Comparison of ENCODE assay signal across 8 cellular contexts in genomic region chr3:192917258-192917507, GRCh38. TPM values are rescaled to one million over a fixed set of nuclear protein-coding genes. Genes with fewer than 3 reads are reported as not detected.
A peak's percentile ranks its signal among the peaks of the same experiment; 100 is the strongest.
DNase-seq lines count a peak whose midpoint lies in the region; ATAC-seq and TF ChIP-seq lines count a peak whose summit lies in the region.

No MANE protein-coding gene starts in this region.

- BruUV-seq in PC-9 (replicated peaks; lab: Mats Ljungman, UMichigan), result TSS peak; percentile 38

- H3K4me1 Mint-ChIP-seq in dendritic cell treated with granulocyte-macrophage colony-stimulating factor and Interleukin-4, amounts not matched to agents 40 ng/mL and 50 ng/mL, for 4 days (ENCODE audit: low read depth), result peaks cover 46% of the 10 kb centered on the region
- peaks cover 0 to 9% of the 10 kb centered on the region in 2 donors for H3K4me1 Mint-ChIP-seq in natural killer cell treated with Interleukin-12 subunit alpha and Interleukin-12 subunit beta and Interleukin-15 and Interleukin-18, amount 100 ng/mL, for 72 hours (ENCODE audit: low read depth in 2 of 2)

- no peaks in the 10 kb centered on the region for H3K9me3 ChIP-seq in PC-9 (ENCODE audit: insufficient read depth, low read depth)

- intact Hi-C loops in PC-9 (cut with micrococcal nuclease; ENCODE audit: unreplicated experiment), result loop anchor here (1.0 to 5.0 kb wide), 3 partner anchors 38 to 675 kb away; partner anchors contain the start of gene OPA1
- intact Hi-C loops in dendritic cell treated with granulocyte-macrophage colony-stimulating factor and Interleukin-4, amounts not matched to agents 40 ng/mL and 50 ng/mL, for 4 days (cut with micrococcal nuclease), result loop anchor here (2.0 to 10.0 kb wide), 5 partner anchors 40 to 678 kb away; partner anchors contain the start of gene OPA1

- peak overlapping the region; percentile 85 for H2AFZ ChIP-seq in PC-9

- ATAC-seq in GM21360 (IDR thresholded peaks at IDR 0.05; ENCODE audit: unreplicated experiment) (peak; percentile 18), GM19452 (IDR thresholded peaks at IDR 0.05; ENCODE audit: unreplicated experiment) (no peak)
- ATAC-seq in natural killer cell treated with Interleukin-12 subunit alpha and Interleukin-12 subunit beta and Interleukin-15 and Interleukin-18, amount 100 ng/mL, for 72 hours, result peak in 1 of 2 donors; percentile 16

- peaks cover 15% of the 10 kb centered on the region; the same call in 1 of the 2 replicates for H3F3A ChIP-seq in PC-9 (ENCODE audit: insufficient read depth, low read depth)

- no peak for TF ChIP-seq CTCF in AG04449 (IDR thresholded peaks at IDR 0.05; ENCODE audit: insufficient read depth, low read length, missing control alignments)
- no peak for TF ChIP-seq CTCF in PC-9 (conservative IDR thresholded peaks at IDR 0.05)

- H3K9me3 Mint-ChIP-seq in dendritic cell treated with granulocyte-macrophage colony-stimulating factor and Interleukin-4, amounts not matched to agents 40 ng/mL and 50 ng/mL, for 4 days, result no peaks in the 10 kb centered on the region
- no peaks in the 10 kb centered on the region for H3K9me3 Mint-ChIP-seq in natural killer cell treated with Interleukin-12 subunit alpha and Interleukin-12 subunit beta and Interleukin-15 and Interleukin-18, amount 100 ng/mL, for 72 hours

- peaks cover 23% of the 10 kb centered on the region for H3K36me3 Mint-ChIP-seq in dendritic cell treated with granulocyte-macrophage colony-stimulating factor and Interleukin-4, amounts not matched to agents 40 ng/mL and 50 ng/mL, for 4 days (ENCODE audit: low read depth)
- no peaks in the 10 kb centered on the region for H3K36me3 Mint-ChIP-seq in natural killer cell treated with Interleukin-12 subunit alpha and Interleukin-12 subunit beta and Interleukin-15 and Interleukin-18, amount 100 ng/mL, for 72 hours

- peaks cover 28% of the 10 kb centered on the region for H3K27me3 Mint-ChIP-seq in dendritic cell treated with granulocyte-macrophage colony-stimulating factor and Interleukin-4, amounts not matched to agents 40 ng/mL and 50 ng/mL, for 4 days
- H3K27me3 Mint-ChIP-seq in natural killer cell treated with Interleukin-12 subunit alpha and Interleukin-12 subunit beta and Interleukin-15 and Interleukin-18, amount 100 ng/mL, for 72 hours, result peaks cover 50 to 51% of the 10 kb centered on the region in 2 donors

- peak overlapping the region; percentile 97 for H3K4me3 ChIP-seq in AG04449 (ENCODE audit: low read depth, low read length)
- H3K4me3 ChIP-seq in PC-9, result peak overlapping the region; percentile 79

- no peaks in the 10 kb centered on the region for H3K9me2 ChIP-seq in PC-9 (ENCODE audit: insufficient read depth)

- H3K4me2 ChIP-seq in PC-9, result peak overlapping the region; percentile 93

- peak overlapping the region; percentile 92 for H3K27ac Mint-ChIP-seq in dendritic cell treated with granulocyte-macrophage colony-stimulating factor and Interleukin-4, amounts not matched to agents 40 ng/mL and 50 ng/mL, for 4 days
- H3K27ac Mint-ChIP-seq in natural killer cell treated with Interleukin-12 subunit alpha and Interleukin-12 subunit beta and Interleukin-15 and Interleukin-18, amount 100 ng/mL, for 72 hours, result peak overlapping the region in 1 of 2 donors; percentile 82

- H3K4me3 Mint-ChIP-seq in dendritic cell treated with granulocyte-macrophage colony-stimulating factor and Interleukin-4, amounts not matched to agents 40 ng/mL and 50 ng/mL, for 4 days, result peak overlapping the region; percentile 91
- H3K4me3 Mint-ChIP-seq in natural killer cell treated with Interleukin-12 subunit alpha and Interleukin-12 subunit beta and Interleukin-15 and Interleukin-18, amount 100 ng/mL, for 72 hours, result peak overlapping the region; percentile 80

- peaks cover 29% of the 10 kb centered on the region for H3K4me1 ChIP-seq in PC-9 (replicated peaks; ENCODE audit: insufficient read depth)

- CTCF ChIA-PET in AG04449 (lab: Yijun Ruan, JAX), result interaction anchor here (1.2 to 9.1 kb wide), 4 partner anchors 15 to 125 kb away, joined by 3 to 160 read pairs (median 10); no protein-coding TSS in a partner anchor
- CTCF ChIA-PET in PC-9 (lab: Charles Lee), result interaction anchor here (0.7 to 1.8 kb wide), 4 partner anchors 10 to 101 kb away, joined by 3 to 4 read pairs (median 3); no protein-coding TSS in a partner anchor

- POLR2A ChIA-PET in AG04449 (lab: Yijun Ruan, JAX), result interaction anchor here (0.7 to 2.3 kb wide), 4 partner anchors 11 to 100 kb away, joined by 3 to 9 read pairs (median 6); no protein-coding TSS in a partner anchor
- POLR2A ChIA-PET in PC-9 (lab: Charles Lee; ENCODE audit: unreplicated experiment), result interaction anchor here (0.7 kb wide), 1 partner anchor 17 kb away, joined by 4 read pairs; no protein-coding TSS in a partner anchor

- H4K20me1 ChIP-seq in PC-9 (ENCODE audit: insufficient read depth), result 0 out of 2 replicates have a peak, but pooled peaks cover 3% of the 10 kb centered on the region

- no peaks in the 10 kb centered on the region for H3K36me3 ChIP-seq in PC-9 (ENCODE audit: low read depth)

- H3K27ac ChIP-seq in PC-9, result peak overlapping the region; percentile 79

- peaks cover 45% of the 10 kb centered on the region for H3K79me2 ChIP-seq in PC-9 (ENCODE audit: low read depth)

- no peaks in the 10 kb centered on the region for H3K27me3 ChIP-seq in PC-9 (ENCODE audit: insufficient read depth, low read depth)

- DNase-seq in AG04449 (ENCODE audit: low read depth, low spot score) (no peak), PC-9 (peak; percentile 55 to 57), NCI-H187 (lab: John Stamatoyannopoulos, UW) (no peak), NCI-H1930 (lab: John Stamatoyannopoulos, UW) (no peak)
- no peak for DNase-seq in natural killer cell treated with Interleukin-12 subunit alpha and Interleukin-12 subunit beta and Interleukin-15 and Interleukin-18, amount 100 ng/mL, for 72 hours (ENCODE audit: low spot score)

RNA-seq across cellular contexts. Expression of gene MB21D2, which starts 0.5 kb away (rescaled TPM):
- 4.5 and 5.1 TPM in 2 replicates for total RNA-seq in PC-9 (2021)
- total RNA-seq in natural killer cell treated with Interleukin-12 subunit alpha and Interleukin-12 subunit beta and Interleukin-15 and Interleukin-18, amount 100 ng/mL, for 72 hours, result 1 to 10 TPM in 1 of 2 donors, under 1 TPM in 1; 0.45 to 1.7 TPM

Comparison
In these comparisons a context has a peak if more than half of its experiments do, and no peak if none do; other contexts are left out.
1. DNase-seq: peak in PC-9 (2 of 2); none in AG04449 (single experiment), natural killer cell treated with Interleukin-12 subunit alpha and Interleukin-12 subunit beta and Interleukin-15 and Interleukin-18, amount 100 ng/mL, for 72 hours (single experiment), NCI-H187 (0 of 2) and NCI-H1930 (0 of 2).